Comparison of ENCODE assay signal across 33 cellular contexts in genomic region chr14:94038921-94039629, GRCh38. TPM values are rescaled to one million over a fixed set of nuclear protein-coding genes. Genes with fewer than 3 reads are reported as not detected.
"Had no signal": no experiment of that assay in that cellular context is flagged by ENCODE, and none has a peak within 500 bp of the region (broad histone marks: within the 10 kb centered on the region; RNA-seq: fewer than 3 reads in every experiment).

No MANE protein-coding gene starts in this region.

- H3K9me3 ChIP-seq: adrenal gland, MG63, Peyer's patch had no signal

- ATAC-seq: activated CD8-positive, alpha-beta T cell treated with anti-CD3 and anti-CD28 coated beads, Interleukin-2, amount 10 ng/mL, durations not matched to agents 7 days and 5 days; activated T-cell treated with anti-CD3 and anti-CD28 coated beads, Interleukin-2, amount 50 U/mL, for 4 hours; PC-3; Right ventricle myocardium inferior; SK-N-SH treated with all-trans-retinoic acid at 6 μM for 48 hours; T-cell had no signal

- H3K4me3 ChIP-seq: adrenal gland, MG63, Peyer's patch had no signal

- H3K27ac ChIP-seq: adrenal gland, Peyer's patch, RWPE1 had no signal

- H3K36me3 ChIP-seq: adrenal gland, MG63, Peyer's patch had no signal

- H3K27me3 ChIP-seq: adrenal gland, MG63, Peyer's patch had no signal

- DNase-seq: activated CD4-positive, alpha-beta T cell treated with anti-CD3 and anti-CD28 coated beads, Interleukin-2, amount 10 ng/mL, durations not matched to agents 24 days and 14 days; activated CD4-positive, alpha-beta T cell treated with anti-CD3 and anti-CD28 coated beads, Interleukin-2, amount 50 U/mL, for 48 hours; activated CD8-positive, alpha-beta T cell treated with anti-CD3 and anti-CD28 coated beads, Interleukin-2, amount 10 ng/mL, durations not matched to agents 7 days and 5 days; activated effector memory CD4-positive, alpha-beta T cell treated with anti-CD3 and anti-CD28 coated beads, Interleukin-2, amount 50 U/mL, for 16 hours; activated naive CD4-positive, alpha-beta T cell; activated naive CD4-positive, alpha-beta T cell treated with anti-CD3 and anti-CD28 coated beads, Interleukin-2, amount 50 U/mL, for 16 hours; activated naive CD8-positive, alpha-beta T cell treated with anti-CD3 and anti-CD28 coated beads, Interleukin-2, amount 10 ng/mL, durations not matched to agents 7 days and 5 days; activated T-cell treated with anti-CD3 and anti-CD28 coated beads, Interleukin-2, amount 50 U/mL, for 4 hours; adrenal gland; caudate nucleus; cerebellar nuclear complex; Kasumi-1; KG1; MG63; NCI-H1048; NCI-H1105 treated with DMSO at 0.1 percent for 48 hours; NCI-H1436; NCI-H1694; NCI-H1930; NCI-H2081 treated with DMSO at 0.1 percent for 48 hours; NCI-H226; NCI-H446 treated with DMSO at 0.1 percent for 48 hours; PC-3; Peyer's patch; SIG-M5; T-cell; T-helper 2 cell; T-helper 9 cell had no signal

RNA-seq across cellular contexts. Expression of gene CCDC197, which starts 42.0 kb away (rescaled TPM):
- total RNA-seq: activated CD4-positive, alpha-beta T cell treated with anti-CD3 and anti-CD28 coated beads, Interleukin-2, amount 10 ng/mL, durations not matched to agents 24 days and 14 days; activated CD8-positive, alpha-beta T cell treated with anti-CD3 and anti-CD28 coated beads, Interleukin-2, amount 10 ng/mL, durations not matched to agents 7 days and 5 days; adrenal gland; bronchial epithelial cell; PC-3; Peyer's patch; SK-MEL-5; T-cell had no signal
